Comparison of ENCODE assay signal across 8 cellular contexts in genomic region chr6:29633532-29633901, GRCh38. TPM values are rescaled to one million over a fixed set of nuclear protein-coding genes. Genes with fewer than 3 reads are reported as not detected.
DNase-seq lines count a peak whose midpoint lies in the region; ATAC-seq and TF ChIP-seq lines count a peak whose summit lies in the region.

No MANE protein-coding gene starts in this region.

- no peaks in the 10 kb centered on the region for H3F3A ChIP-seq in PC-3 (ENCODE audit: low read length, unreplicated experiment)

- no peaks in the 10 kb centered on the region for H3K36me3 ChIP-seq in PC-3 (ENCODE audit: low read depth, low read length)

- peak overlapping the region; percentile 85 to 87 (median 86) for H3K4me3 Mint-ChIP-seq in nephron

- H3K79me2 ChIP-seq in PC-3 (ENCODE audit: low read length), result no peaks in the 10 kb centered on the region

- no peaks in the 10 kb centered on the region for H3K9me3 ChIP-seq in PC-3 (ENCODE audit: low read length)

- H3K9me2 ChIP-seq in PC-3 (replicated peaks; ENCODE audit: low read length), result no peaks in the 10 kb centered on the region

- BruUV-seq in PC-3 (replicated peaks; lab: Mats Ljungman, UMichigan), result no TSS peak

- H3K36me3 Mint-ChIP-seq in nephron (ENCODE audit: low read depth), result peaks cover 4% of the 10 kb centered on the region

- H3K27me3 Mint-ChIP-seq in nephron (ENCODE audit: low read depth), result peaks cover 12% of the 10 kb centered on the region

- no peaks in the 10 kb centered on the region for H3K9me3 Mint-ChIP-seq in nephron

- peak overlapping the region; percentile 90 for H3K4me2 ChIP-seq in PC-3 (ENCODE audit: low read length)

- POLR2A ChIA-PET in PC-3 (lab: Charles Lee; ENCODE audit: unreplicated experiment), result no interaction called here

- TF ChIP-seq CTCF in PC-3 (conservative IDR thresholded peaks at IDR 0.05; ENCODE audit: low read depth, low read length) (no peak), nephron (IDR thresholded peaks at IDR 0.05; ENCODE audit: unreplicated experiment in 3 of 3) (no peak)

- H3K9ac ChIP-seq in PC-3 (ENCODE audit: low read length), result peak overlapping the region; percentile 48; the same call in 1 of the 2 replicates

- H3K27ac Mint-ChIP-seq in nephron, result peak overlapping the region; percentile 81 to 95 (median 81)

- DNase-seq in PC-3, result no peak
- no peak for DNase-seq in epithelial cell of prostate (ENCODE audit: low read depth, low spot score)
- DNase-seq in OCI-M2 (lab: John Stamatoyannopoulos, UW; ENCODE audit: unreplicated experiment), result no peak
- no peak for DNase-seq in SKM-1 (lab: John Stamatoyannopoulos, UW; ENCODE audit: unreplicated experiment)

- peak overlapping the region; percentile 94 for H2AFZ ChIP-seq in PC-3 (ENCODE audit: low read length)

- ATAC-seq in GM19438 (IDR thresholded peaks at IDR 0.05; ENCODE audit: low read depth, unreplicated experiment) (peak; percentile 16), PC-3 (peak; percentile 21), HG03139 (IDR thresholded peaks at IDR 0.05; ENCODE audit: unreplicated experiment) (no peak), GM19463 (IDR thresholded peaks at IDR 0.05; ENCODE audit: unreplicated experiment) (no peak)

- peaks cover 20% of the 10 kb centered on the region for H3K4me1 ChIP-seq in PC-3 (ENCODE audit: insufficient read depth, low read length)

- no peaks in the 10 kb centered on the region for H3K27me3 ChIP-seq in PC-3 (ENCODE audit: low read length)

- H3K4me1 Mint-ChIP-seq in nephron, result peaks cover 34% of the 10 kb centered on the region

- H4K20me1 ChIP-seq in PC-3 (ENCODE audit: low read length), result no peaks in the 10 kb centered on the region

- H3K27ac ChIP-seq in PC-3 (ENCODE audit: low read length), result no peak overlapping the region
- H3K27ac ChIP-seq in epithelial cell of prostate, result peak overlapping the region; percentile 50

- CTCF ChIA-PET in PC-3 (lab: Charles Lee), result interaction anchor here (1.0 to 2.0 kb wide), 3 partner anchors 14 to 20 kb away, joined by 3 to 16 read pairs (median 11); no protein-coding TSS in a partner anchor

- peak overlapping the region; percentile 95 for H3K4me3 ChIP-seq in PC-3 (ENCODE audit: low read length)

- intact Hi-C loops in PC-3 (cut with micrococcal nuclease), result loop anchor here (2.0 kb wide), 1 partner anchor 17 kb away; no protein-coding TSS in a partner anchor

RNA-seq across cellular contexts. Expression of gene GABBR1, which starts 0.5 kb away (rescaled TPM):
- total RNA-seq in PC-3 (2014; rRNA removed), result 5.5 and 7.0 TPM in 2 replicates

RNA-seq across cellular contexts. Expression of gene MOG, which starts 23.4 kb away (rescaled TPM):
- not detected in 2 replicates for total RNA-seq in PC-3 (2014; rRNA removed)

RNA-seq across cellular contexts. Expression of gene ZFP57, which starts 47.4 kb away (rescaled TPM):
- not detected in 2 replicates for total RNA-seq in PC-3 (2014; rRNA removed)

RNA-seq across cellular contexts. Expression of gene OR2H2, which starts 48.6 kb away (rescaled TPM):
- total RNA-seq in PC-3 (2014; rRNA removed), result not detected in 2 replicates

Comparison
In these comparisons a context has a peak if more than half of its experiments do, and no peak if none do; other contexts are left out.
1. ATAC-seq: peak in GM19438 (single experiment) and PC-3 (single experiment); none in HG03139 (single experiment) and GM19463 (single experiment).